Comparison of ENCODE assay signal across 12 cellular contexts in genomic region chr2:216195565-216195978, GRCh38.
A peak's percentile ranks its signal among the peaks of the same experiment; 100 is the strongest.
DNase-seq lines count a peak whose midpoint lies in the region; FAIRE-seq and TF ChIP-seq lines count a peak whose summit lies in the region.
"Had no signal": no experiment of that assay in that cellular context is flagged by ENCODE, and none has a peak within 500 bp of the region (broad histone marks: within the 10 kb centered on the region; RNA-seq: fewer than 3 reads in every experiment).

No MANE protein-coding gene starts in this region.

- H3K36me3 ChIP-seq in CD4-positive, alpha-beta memory T cell (ENCODE audit: insufficient read depth, low read length): peaks cover 73% of the 10 kb centered on the region
- H3K36me3 ChIP-seq in adrenal gland (replicated peaks in 1 of 2): peaks cover 0 to 53% of the 10 kb centered on the region in 2 donors
- H3K36me3 ChIP-seq in kidney epithelial cell (ENCODE audit: control insufficient read depth, insufficient read depth, low read length): peaks cover 3% of the 10 kb centered on the region
- peaks cover 21 to 29% of the 10 kb centered on the region in 2 donors for H3K36me3 ChIP-seq in kidney (ENCODE audit: control insufficient read depth in 1 of 2, insufficient read depth in 2 of 2, low read length in 2 of 2)

- H3K4me1 Mint-ChIP-seq in CD4-positive, alpha-beta memory T cell: peaks cover 11 to 18% (median 16%) of the 10 kb centered on the region in 4 donors
- H3K4me1 Mint-ChIP-seq in mesothelial cell of epicardium: no peaks in the 10 kb centered on the region

- no peaks in the 10 kb centered on the region for H3K4me1 ChIP-seq in CD4-positive, alpha-beta memory T cell (ENCODE audit: insufficient read depth, low read length)
- H3K4me1 ChIP-seq in adrenal gland (replicated peaks in 1 of 2): peaks cover 7 to 15% of the 10 kb centered on the region in 2 donors
- no peaks in the 10 kb centered on the region for H3K4me1 ChIP-seq in kidney (ENCODE audit: control insufficient read depth in 1 of 2, insufficient read depth in 1 of 2, low read depth in 1 of 2, low read length in 2 of 2)

- 45 to 56% (median 51%) methylated on average over 4 of the region's 4 CpGs for WGBS in adrenal gland, 4 donors

- CTCF ChIA-PET in CD4-positive, alpha-beta memory T cell (lab: Charles Lee; ENCODE audit: partially characterized antibody): interaction anchor here (0.7 to 1.8 kb wide), 2 partner anchors 75 to 208 kb away, joined by 3 to 6 read pairs; no protein-coding TSS in a partner anchor

- no peak overlapping the region for H3K27ac ChIP-seq in CD4-positive, alpha-beta memory T cell (ENCODE audit: low read depth, low read length)
- peak overlapping the region; percentile 1 to 77 (median 60) for H3K27ac ChIP-seq in adrenal gland
- H3K27ac ChIP-seq in kidney (ENCODE audit: low read depth in 2 of 2, low read length in 2 of 2): no peak overlapping the region
- H3K27ac ChIP-seq: HL-60, parathyroid adenoma had no signal

- H3K9me3 ChIP-seq in CD4-positive, alpha-beta memory T cell (ENCODE audit: control insufficient read depth in 1 of 2, low read length in 2 of 2): no peaks in the 10 kb centered on the region
- H3K9me3 ChIP-seq in adrenal gland (replicated peaks in 1 of 3): no peaks in the 10 kb centered on the region
- H3K9me3 ChIP-seq in kidney (ENCODE audit: control insufficient read depth in 1 of 2, low read length in 2 of 2): no peaks in the 10 kb centered on the region

- POLR2A ChIA-PET in CD4-positive, alpha-beta memory T cell (lab: Charles Lee; ENCODE audit: partially characterized antibody): no interaction called here

- FAIRE-seq in kidney (lab: Jason Lieb, UNC): no peak

- H3K27ac Mint-ChIP-seq in CD4-positive, alpha-beta memory T cell: peak overlapping the region in 6 of 7 donors; percentile 52 to 87 (median 66)
- H3K27ac Mint-ChIP-seq in mesothelial cell of epicardium: no peak overlapping the region

- no peak for TF ChIP-seq POLR2A in adrenal gland (IDR thresholded peaks at IDR 0.05)

- H3K4me3 Mint-ChIP-seq in CD4-positive, alpha-beta memory T cell: no peak overlapping the region
- H3K4me3 Mint-ChIP-seq in mesothelial cell of epicardium: no peak overlapping the region

- TF ChIP-seq CTCF in adrenal gland (IDR thresholded peaks at IDR 0.05) (no peak), kidney epithelial cell (IDR thresholded peaks at IDR 0.05; ENCODE audit: insufficient read depth, low read length, poor library complexity, severe bottlenecking) (no peak), kidney (IDR thresholded peaks at IDR 0.05; ENCODE audit: borderline replicate concordance, extremely low read depth, insufficient read depth) (no peak), mesothelial cell of epicardium (IDR thresholded peaks at IDR 0.05; ENCODE audit: unreplicated experiment) (no peak)

- intact Hi-C loops in CD4-positive, alpha-beta memory T cell (cut with micrococcal nuclease): no loop called here
- intact Hi-C loops in adrenal gland (cut with DNase I) (no loop called here), kidney (cut with DNase I) (no loop called here)

- H3K4me3 ChIP-seq in CD4-positive, alpha-beta memory T cell (ENCODE audit: low read length in 2 of 2): no peak overlapping the region
- H3K4me3 ChIP-seq in adrenal gland: no peak overlapping the region
- no peak overlapping the region for H3K4me3 ChIP-seq in kidney epithelial cell (ENCODE audit: low read depth, low read length)
- no peak overlapping the region for H3K4me3 ChIP-seq in kidney (ENCODE audit: low read length in 2 of 2)

- H3K36me3 Mint-ChIP-seq in CD4-positive, alpha-beta memory T cell: peaks cover 64 to 78% of the 10 kb centered on the region in 2 donors
- H3K36me3 Mint-ChIP-seq in mesothelial cell of epicardium: peaks cover 63% of the 10 kb centered on the region

- DNase-seq in CD4-positive, alpha-beta memory T cell: no peak
- DNase-seq in M059J (ENCODE audit: low read depth): peak; percentile 86
- DNase-seq in adrenal gland: peak in 4 of 7 donors; percentile 20 to 44 (median 35)
- peak; percentile 90 for DNase-seq in kidney epithelial cell (ENCODE audit: low read depth)
- no peak for DNase-seq in kidney
- no peak for DNase-seq in effector CD8-positive, alpha-beta T cell (lab: John Stamatoyannopoulos, UW)
- DNase-seq in inferior parietal cortex (ENCODE audit: extremely low spot score): no peak
- no peak for DNase-seq in mesothelial cell of epicardium (ENCODE audit: low spot score in 2 of 2, unreplicated experiment in 2 of 2)
- DNase-seq: head of caudate nucleus; stimulated activated naive CD4-positive, alpha-beta T cell had no signal

- no peaks in the 10 kb centered on the region for H3K9me3 Mint-ChIP-seq in CD4-positive, alpha-beta memory T cell
- H3K9me3 Mint-ChIP-seq in mesothelial cell of epicardium: no peaks in the 10 kb centered on the region

- H3K27me3 Mint-ChIP-seq in CD4-positive, alpha-beta memory T cell: no peaks in the 10 kb centered on the region
- H3K27me3 Mint-ChIP-seq in mesothelial cell of epicardium (ENCODE audit: low read depth): no peaks in the 10 kb centered on the region

- H3K9ac ChIP-seq in kidney (ENCODE audit: low read length in 2 of 2): no peak overlapping the region
- H3K9ac ChIP-seq: parathyroid adenoma had no signal

- H3K27me3 ChIP-seq in CD4-positive, alpha-beta memory T cell (ENCODE audit: insufficient read depth, low read length): no peaks in the 10 kb centered on the region
- H3K27me3 ChIP-seq in adrenal gland (no peaks in the 10 kb centered on the region), kidney epithelial cell (ENCODE audit: control insufficient read depth, insufficient read depth, low read length) (no peaks in the 10 kb centered on the region)

Comparison
In these comparisons a context has a peak if more than half of its experiments do, and no peak if none do; other contexts are left out.
1. DNase-seq: peak in M059J (single experiment), adrenal gland (4 of 7) and kidney epithelial cell (single experiment); none in CD4-positive, alpha-beta memory T cell (0 of 5), kidney (single experiment), effector CD8-positive, alpha-beta T cell (single experiment), inferior parietal cortex (single experiment) and mesothelial cell of epicardium (0 of 2).
2. H3K27ac ChIP-seq: peak in adrenal gland (5 of 5); none in CD4-positive, alpha-beta memory T cell (single experiment) and kidney (0 of 2).